8 cellular contexts compared by ENCODE assay signal in the genomic region with DNA sequence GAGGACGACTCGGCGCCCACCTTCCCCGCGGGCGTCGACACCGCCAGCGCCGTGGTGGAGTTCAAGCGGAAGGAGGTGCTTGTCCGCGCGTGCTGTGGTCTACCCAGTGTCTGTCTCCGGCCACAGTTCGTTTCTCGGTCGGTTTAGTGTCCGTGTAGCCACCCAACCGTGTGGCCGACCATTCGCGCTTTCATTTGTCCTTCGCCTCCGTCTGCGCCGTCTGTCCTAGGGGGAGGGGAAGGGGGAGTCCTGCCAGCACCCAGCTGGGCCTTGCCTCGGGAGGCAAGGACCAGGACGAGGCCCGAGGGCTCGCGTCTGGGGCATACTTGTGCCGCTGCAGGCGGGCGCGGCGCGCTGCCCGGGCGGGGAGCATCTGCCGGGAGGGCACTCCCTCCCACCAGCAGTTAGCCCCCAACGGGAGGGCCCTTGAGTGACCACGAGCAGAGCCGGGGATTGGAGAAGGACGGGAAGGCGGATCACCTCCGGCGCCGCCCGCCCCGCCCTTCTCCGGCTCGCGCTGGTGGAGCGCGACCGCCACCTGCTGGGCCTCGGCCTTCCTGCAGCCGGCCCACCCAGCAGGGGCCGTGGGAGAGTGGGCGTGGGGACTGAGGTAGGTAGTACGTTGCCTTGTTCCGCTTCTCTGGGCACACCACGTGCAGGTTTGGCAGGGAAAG. TPM values are rescaled to one million over a fixed set of nuclear protein-coding genes. Genes with fewer than 3 reads are reported as not detected.
DNase-seq lines count a peak whose midpoint lies in the region; ATAC-seq and TF ChIP-seq lines count a peak whose summit lies in the region.

No MANE protein-coding gene starts in this region.

- peak overlapping the region; percentile 38 for H3K4me2 ChIP-seq in SU-DHL-6 (ENCODE audit: low read depth, low read length, poor library complexity, severe bottlenecking)
- H3K4me2 ChIP-seq in parathyroid adenoma (ENCODE audit: low read length) = peak overlapping the region; percentile 95

- H3K9me3 ChIP-seq in SU-DHL-6 (ENCODE audit: insufficient read depth, low read length) (no peaks in the 10 kb centered on the region), heart left ventricle (no peaks in the 10 kb centered on the region), parathyroid adenoma (ENCODE audit: control insufficient read depth, low read length) (no peaks in the 10 kb centered on the region), tibial artery (no peaks in the 10 kb centered on the region)

- DNase-seq in ELF-1 (ENCODE audit: low read depth, low spot score) (peak; percentile 92), KG1 (lab: John Stamatoyannopoulos, UW) (peak; percentile 59), heart left ventricle (peak; percentile 65 to 91 (median 79)), tibial artery (peak; percentile 64 to 83)
- peak; percentile 91 for DNase-seq in activated naive CD8-positive, alpha-beta T cell treated with anti-CD3 and anti-CD28 coated beads, Interleukin-2, amount 10 ng/mL, durations not matched to agents 7 days and 5 days

- H3K27me3 ChIP-seq in SU-DHL-6 (ENCODE audit: low read length) (no peaks in the 10 kb centered on the region), heart left ventricle (peaks cover 0 to 41% (median 11%) of the 10 kb centered on the region in 9 donors), parathyroid adenoma (ENCODE audit: control insufficient read depth, insufficient read depth, low read length) (no peaks in the 10 kb centered on the region), tibial artery (peaks cover 0 to 44% of the 10 kb centered on the region in 2 donors)

- H2AFZ ChIP-seq in SU-DHL-6 (ENCODE audit: low read depth, low read length, severe bottlenecking) (peak overlapping the region; percentile 36), parathyroid adenoma (peak overlapping the region; percentile 91)

- no peaks in the 10 kb centered on the region for H3K79me2 ChIP-seq in SU-DHL-6 (ENCODE audit: insufficient read depth, low read length)
- no peaks in the 10 kb centered on the region for H3K79me2 ChIP-seq in parathyroid adenoma

- H3K9me3 Mint-ChIP-seq in activated naive CD8-positive, alpha-beta T cell treated with anti-CD3 and anti-CD28 coated beads, Interleukin-2, amount 10 ng/mL, durations not matched to agents 7 days and 5 days = no peaks in the 10 kb centered on the region

- peak overlapping the region; percentile 77 for H3K4me3 Mint-ChIP-seq in activated naive CD8-positive, alpha-beta T cell treated with anti-CD3 and anti-CD28 coated beads, Interleukin-2, amount 10 ng/mL, durations not matched to agents 7 days and 5 days

- 0 to 2% (median 1%) methylated on average over 26 to 64 of the region's 64 CpGs for WGBS in heart left ventricle, 4 donors

- H3K4me1 Mint-ChIP-seq in activated naive CD8-positive, alpha-beta T cell treated with anti-CD3 and anti-CD28 coated beads, Interleukin-2, amount 10 ng/mL, durations not matched to agents 7 days and 5 days = peaks cover 9% of the 10 kb centered on the region

- no peaks in the 10 kb centered on the region for H3K36me3 ChIP-seq in SU-DHL-6 (ENCODE audit: low read length)
- H3K36me3 ChIP-seq in heart left ventricle = no peaks in the 10 kb centered on the region
- H3K36me3 ChIP-seq in parathyroid adenoma (ENCODE audit: control insufficient read depth, insufficient read depth, low read length) = no peaks in the 10 kb centered on the region
- no peaks in the 10 kb centered on the region for H3K36me3 ChIP-seq in tibial artery

- no peaks in the 10 kb centered on the region for H3K9me2 ChIP-seq in SU-DHL-6 (replicated peaks; ENCODE audit: insufficient read depth, low read length)

- peak in 1 of 2 donors; percentile 23 for TF ChIP-seq POLR2A in heart left ventricle (IDR thresholded peaks at IDR 0.05)

- H3K4me1 ChIP-seq in heart left ventricle (peaks cover 0 to 18% (median 9%) of the 10 kb centered on the region in 12 donors), parathyroid adenoma (peaks cover 6% of the 10 kb centered on the region), tibial artery (peaks cover 0 to 15% (median 11%) of the 10 kb centered on the region in 4 donors)

- POLR2A ChIA-PET in activated naive CD8-positive, alpha-beta T cell treated with anti-CD3 and anti-CD28 coated beads, Interleukin-2, amount 10 ng/mL, durations not matched to agents 7 days and 5 days (lab: Charles Lee) = interaction anchor here (2.0 kb wide), 1 partner anchor 33 kb away, joined by 7 read pairs; the partner anchor contains the start of gene CSGALNACT2

- no peaks in the 10 kb centered on the region for H4K20me1 ChIP-seq in SU-DHL-6 (ENCODE audit: low read depth, low read length)

- H3K36me3 Mint-ChIP-seq in activated naive CD8-positive, alpha-beta T cell treated with anti-CD3 and anti-CD28 coated beads, Interleukin-2, amount 10 ng/mL, durations not matched to agents 7 days and 5 days = no peaks in the 10 kb centered on the region

- no peaks in the 10 kb centered on the region for H3F3A ChIP-seq in SU-DHL-6 (ENCODE audit: insufficient read depth)

- ATAC-seq in GM21786 (IDR thresholded peaks at IDR 0.05; ENCODE audit: unreplicated experiment) (peak; percentile 77), heart left ventricle (peak; percentile 66 to 97 (median 92))
- peak; percentile 83 for ATAC-seq in activated naive CD8-positive, alpha-beta T cell treated with anti-CD3 and anti-CD28 coated beads, Interleukin-2, amount 10 ng/mL, durations not matched to agents 7 days and 5 days (ENCODE audit: low read depth)

- H3K27ac ChIP-seq in SU-DHL-6 (ENCODE audit: low read depth, low read length) (no peak overlapping the region), heart left ventricle (no peak overlapping the region), parathyroid adenoma (no peak overlapping the region), tibial artery (no peak overlapping the region)

- TF ChIP-seq CTCF in SU-DHL-6 (IDR thresholded peaks at IDR 0.05; ENCODE audit: insufficient read depth, low read length, poor library complexity, severe bottlenecking) (peak; percentile 89), heart left ventricle (IDR thresholded peaks at IDR 0.05) (peak; percentile 99 to 100 (median 100)), parathyroid adenoma (IDR thresholded peaks at IDR 0.05) (peak; percentile 100), tibial artery (IDR thresholded peaks at IDR 0.05) (peak; percentile 98 to 100)

- H3K4me3 ChIP-seq in SU-DHL-6 (ENCODE audit: insufficient read depth, low read length, poor library complexity, severe bottlenecking) = no peak overlapping the region
- H3K4me3 ChIP-seq in heart left ventricle = peak overlapping the region; percentile 27 to 71 (median 56)
- H3K4me3 ChIP-seq in parathyroid adenoma (ENCODE audit: low read depth, low read length) = peak overlapping the region; percentile 60
- H3K4me3 ChIP-seq in tibial artery = peak overlapping the region; percentile 49 to 62

- intact Hi-C loops in heart left ventricle (cut with DNase I) (loop anchor here (1.0 to 5.0 kb wide), 8 partner anchors 234 to 353 kb away; no protein-coding TSS in a partner anchor), tibial artery (cut with DNase I; ENCODE audit: low total_unique reads) (loop anchor here (5.0 kb wide), 1 partner anchor 238 kb away; no protein-coding TSS in a partner anchor)

- no peak overlapping the region for H3K9ac ChIP-seq in SU-DHL-6 (ENCODE audit: low read length)
- H3K9ac ChIP-seq in parathyroid adenoma = no peak overlapping the region

- H3K27me3 Mint-ChIP-seq in activated naive CD8-positive, alpha-beta T cell treated with anti-CD3 and anti-CD28 coated beads, Interleukin-2, amount 10 ng/mL, durations not matched to agents 7 days and 5 days = peaks cover 24% of the 10 kb centered on the region

- peak overlapping the region; percentile 60 for H3K27ac Mint-ChIP-seq in activated naive CD8-positive, alpha-beta T cell treated with anti-CD3 and anti-CD28 coated beads, Interleukin-2, amount 10 ng/mL, durations not matched to agents 7 days and 5 days

RNA-seq across cellular contexts. Expression of gene RET, which starts 28.4 kb away (rescaled TPM):
- total RNA-seq in activated naive CD8-positive, alpha-beta T cell treated with anti-CD3 and anti-CD28 coated beads, Interleukin-2, amount 10 ng/mL, durations not matched to agents 7 days and 5 days = under 1 TPM in 1 of 2 experiments, not detected in 1; 0.22 TPM
- total RNA-seq in heart left ventricle = 1 to 10 TPM in 4 of 9 donors, under 1 TPM in 5; 0.12 to 3.3 (median 0.66) TPM
- under 1 TPM; 0.29 to 0.84 TPM for polyA plus RNA-seq in heart left ventricle

RNA-seq across cellular contexts. Expression of gene CSGALNACT2, which starts 33.0 kb away (rescaled TPM):
- 10 to 100 TPM; 37.2 to 39.5 TPM for total RNA-seq in activated naive CD8-positive, alpha-beta T cell treated with anti-CD3 and anti-CD28 coated beads, Interleukin-2, amount 10 ng/mL, durations not matched to agents 7 days and 5 days
- total RNA-seq in heart left ventricle = 10 to 100 TPM in 3 of 9 donors, 1 to 10 TPM in 6; 6.3 to 17.7 (median 8.8) TPM
- polyA plus RNA-seq in heart left ventricle = 10 to 100 TPM in 1 of 2 donors, 1 to 10 TPM in 1; 2.6 to 10.1 TPM
